Comparison of ENCODE assay signal across 2 cellular contexts in genomic region chr2:144114761-144115160, GRCh38.
TF ChIP-seq lines count a peak whose summit lies in the region.

No MANE protein-coding gene starts in this region.

TF ChIP-seq in SK-N-SH, 30 proteins besides CTCF, POLR2A, EP300 and RAD21 (continued from another document):
- no peak for TF ChIP-seq ZBTB33 (IDR thresholded peaks at IDR 0.05; ENCODE audit: borderline replicate concordance, low read depth)
- TF ChIP-seq FOSL2 (IDR thresholded peaks at IDR 0.05; ENCODE audit: borderline replicate concordance, low read depth), result no peak
- TF ChIP-seq IRF3 (IDR thresholded peaks at IDR 0.05; ENCODE audit: low read depth, low read length), result no peak
- TF ChIP-seq SIN3A (IDR thresholded peaks at IDR 0.05; ENCODE audit: borderline replicate concordance, low read depth, low read length), result no peak

TF ChIP-seq in SK-N-SH treated with all-trans-retinoic acid at 6 μM for 48 hours, 23 proteins besides CTCF, POLR2A, EP300 and RAD21 (continued from another document):
- TF ChIP-seq PPARA (CRISPR knock-in tag; IDR thresholded peaks at IDR 0.05; ENCODE audit: borderline replicate concordance) (no peak), RARB (CRISPR knock-in tag; IDR thresholded peaks at IDR 0.05) (no peak), ZC3H10 (CRISPR knock-in tag; IDR thresholded peaks at IDR 0.05) (no peak), CSRNP3 (CRISPR knock-in tag; IDR thresholded peaks at IDR 0.05) (no peak), ARNTL (CRISPR knock-in tag; IDR thresholded peaks at IDR 0.05; ENCODE audit: borderline replicate concordance, low read depth) (no peak), CSDC2 (CRISPR knock-in tag; IDR thresholded peaks at IDR 0.05) (no peak), SNAI2 (CRISPR knock-in tag; IDR thresholded peaks at IDR 0.05) (no peak), GLIS3 (CRISPR knock-in tag; IDR thresholded peaks at IDR 0.05) (no peak), TSHZ2 (CRISPR knock-in tag; IDR thresholded peaks at IDR 0.05) (no peak)
